In genomic region chr6:61622601-61623000, GRCh38 we compare ENCODE assay signal across 18 cellular contexts.
DNase-seq lines count a peak whose midpoint lies in the region; ATAC-seq, FAIRE-seq and TF ChIP-seq lines count a peak whose summit lies in the region.
"Had no signal": no experiment of that assay in that cellular context is flagged by ENCODE, and none has a peak within 500 bp of the region (broad histone marks: within the 10 kb centered on the region; RNA-seq: fewer than 3 reads in every experiment).

No MANE protein-coding gene starts in this region.

- ATAC-seq in HepG2 = no peak
- ATAC-seq in right lobe of liver = no peak

- H3K36me3 Mint-ChIP-seq in nephron progenitor cell (ENCODE audit: low read depth) = no peaks in the 10 kb centered on the region
- H3K36me3 Mint-ChIP-seq: CD4-positive, alpha-beta memory T cell had no signal

- TF ChIP-seq RAD21 in HepG2 (CRISPR knock-in tag; IDR thresholded peaks at IDR 0.05) = no peak

- no peak for TF ChIP-seq CTCF in HepG2 (CRISPR knock-in tag; IDR thresholded peaks at IDR 0.05)
- TF ChIP-seq CTCF in right lobe of liver (IDR thresholded peaks at IDR 0.05) = no peak
- no peak for TF ChIP-seq CTCF in nephron progenitor cell (IDR thresholded peaks at IDR 0.05)

- H3K4me3 ChIP-seq in HepG2 (replicated peaks in 1 of 3; ENCODE audit: insufficient read depth in 1 of 3, low read depth in 2 of 3, low read length in 3 of 3) = no peak overlapping the region
- no peak overlapping the region for H3K4me3 ChIP-seq in right lobe of liver
- H3K4me3 ChIP-seq: HAP-1 had no signal

- H3K27ac ChIP-seq in HepG2 (ENCODE audit: extremely low read length, insufficient read depth, low read length) (no peak overlapping the region), right lobe of liver (no peak overlapping the region)

- H3K9me3 ChIP-seq in HepG2 (ENCODE audit: low read length) = peaks cover 91% of the 10 kb centered on the region
- H3K9me3 ChIP-seq in right lobe of liver = no peaks in the 10 kb centered on the region
- H3K9me3 ChIP-seq: Caco-2 had no signal

- no TSS peak for BruUV-seq in HepG2 (replicated peaks; lab: Mats Ljungman, UMichigan)

- H3K4me1 ChIP-seq in HepG2 (ENCODE audit: insufficient read depth, low read length) (no peaks in the 10 kb centered on the region), right lobe of liver (no peaks in the 10 kb centered on the region)
- H3K4me1 ChIP-seq: Caco-2, HAP-1 had no signal

- H3K27me3 Mint-ChIP-seq in nephron progenitor cell (ENCODE audit: low read depth, poor library complexity) = no peaks in the 10 kb centered on the region
- H3K27me3 Mint-ChIP-seq: CD4-positive, alpha-beta memory T cell had no signal

- no peaks in the 10 kb centered on the region for H3K79me2 ChIP-seq in HepG2 (ENCODE audit: insufficient read depth, low read length)

- H2AFZ ChIP-seq in HepG2 (ENCODE audit: low read length) = no peak overlapping the region

- CTCF ChIA-PET in HepG2 (lab: Yijun Ruan, JAX; ENCODE audit: low intra/inter-chr PET ratio, low total read pairs) = no interaction called here

- H3K9ac ChIP-seq in HepG2 (ENCODE audit: insufficient read depth, low read depth, low read length) = no peak overlapping the region

- TF ChIP-seq POLR2A in HepG2 (IDR thresholded peaks at IDR 0.05; ENCODE audit: insufficient read depth in 1 of 2, low read depth in 2 of 2, low read length in 2 of 2) (no peak), right lobe of liver (IDR thresholded peaks at IDR 0.05) (no peak)

- POLR2A ChIA-PET in HepG2 (lab: Yijun Ruan, JAX) = no interaction called here

- peak overlapping the region; percentile 13 for H3K27ac Mint-ChIP-seq in nephron progenitor cell
- H3K27ac Mint-ChIP-seq: HFFc6 had no signal

- no peaks in the 10 kb centered on the region for H3K9me3 Mint-ChIP-seq in nephron progenitor cell

- DNase-seq in HepG2 (ENCODE audit: low spot score) (no peak), right lobe of liver (no peak), SK-MEL-5 (ENCODE audit: low read depth, low spot score) (peak; percentile 96), nephron progenitor cell (no peak), NCI-H187 (lab: John Stamatoyannopoulos, UW) (no peak)
- no peak for DNase-seq in activated effector memory CD4-positive, alpha-beta T cell treated with Interleukin-2 at 50 U/mL for 16 hours
- DNase-seq: C1 segment of cervical spinal cord; Caco-2; CD4-positive, alpha-beta memory T cell; DMS153; DMS79 treated with DMSO at 0.1 percent for 48 hours; GF-D8; GOT3; HFFc6 had no signal

- intact Hi-C loops in HepG2 (cut with micrococcal nuclease; ENCODE audit: unreplicated experiment) = no loop called here
- intact Hi-C loops in right lobe of liver (cut with DNase I) = no loop called here

- no peaks in the 10 kb centered on the region for H3K27me3 ChIP-seq in HepG2 (ENCODE audit: control insufficient read depth in 1 of 2, insufficient read depth in 2 of 2, low read length in 2 of 2)
- H3K27me3 ChIP-seq in right lobe of liver = no peaks in the 10 kb centered on the region

- H4K20me1 ChIP-seq in HepG2 (ENCODE audit: insufficient read depth, low read length) = no peaks in the 10 kb centered on the region

- peaks cover 8% of the 10 kb centered on the region for H3K4me1 Mint-ChIP-seq in nephron progenitor cell
- H3K4me1 Mint-ChIP-seq: CD4-positive, alpha-beta memory T cell had no signal

- in situ Hi-C loops in HepG2 (cut with HindIII; ENCODE audit: extremely low pct_ligation_motif_present, low pct_unique_long_range_greater_than_20kb) = no loop called here
- in situ Hi-C loops in SK-MEL-5 (cut with HindIII; ENCODE audit: low pct_unique_long_range_greater_than_20kb, low sequenced_read_pairs) = no loop called here

- TF ChIP-seq EP300 in HepG2 (IDR thresholded peaks at IDR 0.05; ENCODE audit: low read depth in 2 of 2, low read length in 2 of 2) = no peak
- TF ChIP-seq EP300 in HepG2 (CRISPR knock-in tag; IDR thresholded peaks at IDR 0.05; ENCODE audit: borderline replicate concordance) = no peak

- no peaks in the 10 kb centered on the region for H3K36me3 ChIP-seq in HepG2 (replicated peaks in 1 of 2; ENCODE audit: control insufficient read depth in 1 of 2, insufficient read depth in 2 of 2, low read length in 2 of 2)
- H3K36me3 ChIP-seq in right lobe of liver = no peaks in the 10 kb centered on the region
- H3K36me3 ChIP-seq: HAP-1 had no signal

- WGBS in HepG2 (ENCODE audit: low lambda C conversion rate) = under 1% methylated on average over 4 of the region's 4 CpGs
- 31% methylated on average over 4 of the region's 4 CpGs for WGBS in right lobe of liver (ENCODE audit: insufficient coverage, low coverage, low lambda C conversion rate, missing lambda C conversion rate)

- no peak overlapping the region for H3K4me3 Mint-ChIP-seq in nephron progenitor cell
- H3K4me3 Mint-ChIP-seq: CD4-positive, alpha-beta memory T cell; HFFc6 had no signal

- no peak for FAIRE-seq in HepG2 (lab: Jason Lieb, UNC)
- FAIRE-seq: GM12891, GM18507, H54 had no signal

- H3K4me2 ChIP-seq in HepG2 (ENCODE audit: low read depth, low read length) = no peak overlapping the region

TF ChIP-seq in HepG2, 621 proteins besides CTCF, POLR2A, EP300 and RAD21:
- TF ChIP-seq MAFK (conservative IDR thresholded peaks at IDR 0.05 in 1 of 2, IDR thresholded peaks at IDR 0.05 in 1 of 2; ENCODE audit: low read length in 2 of 2) (peak in 1 of 2 experiments; percentile 10; a peak in 1 of 4 replicates), MAFF (IDR thresholded peaks at IDR 0.05; ENCODE audit: low read depth, low read length) (0 out of 2 replicates have a peak, but pooled peaks have one; percentile 3), GABPA (IDR thresholded peaks at IDR 0.05; ENCODE audit: low read depth, low read length) (no peak), GABPA (CRISPR knock-in tag; IDR thresholded peaks at IDR 0.05; ENCODE audit: low read depth) (no peak)
